In genomic region chr2:59173325-59173724, GRCh38 we compare ENCODE assay signal across 35 cellular contexts.
"Had no signal": no experiment of that assay in that cellular context is flagged by ENCODE, and none has a peak within 500 bp of the region (broad histone marks: within the 10 kb centered on the region; RNA-seq: fewer than 3 reads in every experiment).

No MANE protein-coding gene starts in this region.

- H3K4me3 ChIP-seq: MG63 had no signal

- H3K27me3 ChIP-seq: MG63 had no signal

- DNase-seq: Karpas-422, Kasumi-1, MG63, MM.1S, MV-4-11, NCI-H1048, NCI-H1092, NCI-H1092 treated with DMSO at 0.1 percent for 48 hours, NCI-H1105, NCI-H1105 treated with DMSO at 0.1 percent for 48 hours, NCI-H1417, NCI-H1417 treated with DMSO at 0.1 percent for 48 hours, NCI-H1436, NCI-H1436 treated with DMSO at 0.1 percent for 48 hours, NCI-H146, NCI-H1694, NCI-H1694 treated with DMSO at 0.1 percent for 48 hours, NCI-H187, NCI-H187 treated with DMSO at 0.1 percent for 48 hours, NCI-H1930, NCI-H2029, NCI-H2029 treated with DMSO at 0.1 percent for 48 hours, NCI-H2081, NCI-H2081 treated with DMSO at 0.1 percent for 48 hours, NCI-H2107, NCI-H2171, NCI-H2171 treated with DMSO at 0.1 percent for 48 hours, NCI-H2227 treated with DMSO at 0.1 percent for 48 hours, NCI-H226, NCI-H345, NCI-H446, NCI-H446 treated with DMSO at 0.1 percent for 48 hours, NCI-H510A, NCI-H510A treated with DMSO at 0.1 percent for 48 hours, NCI-H524 had no signal

- H3K9me3 ChIP-seq: MG63 had no signal

- H3K36me3 ChIP-seq: MG63 had no signal
